ENCODE assay signal across 21 cellular contexts in genomic region chr7:28778781-28779180, GRCh38.
"Had no signal": no experiment of that assay in that cellular context is flagged by ENCODE, and none has a peak within 500 bp of the region (broad histone marks: within the 10 kb centered on the region; RNA-seq: fewer than 3 reads in every experiment).

No MANE protein-coding gene starts in this region.

- H3K27me3 ChIP-seq: heart left ventricle, testis, upper lobe of right lung had no signal

- H3K27ac ChIP-seq: coronary artery, testis, upper lobe of right lung had no signal

- DNase-seq: activated CD4-positive, alpha-beta memory T cell treated with anti-CD3 and anti-CD28 coated beads for 36 hours; activated CD4-positive, alpha-beta T cell treated with anti-CD3 and anti-CD28 coated beads for 1 hour; activated CD8-positive, alpha-beta memory T cell treated with anti-CD3 and anti-CD28 coated beads, Interleukin-2, amount 50 U/mL, for 4 hours; activated naive CD8-positive, alpha-beta T cell treated with anti-CD3 and anti-CD28 coated beads, Interleukin-2, amount 50 U/mL, for 24 hours; activated T-cell treated with anti-CD3 and anti-CD28 coated beads, Interleukin-2, amount 50 U/mL, for 72 hours; caudate nucleus; effector memory CD4-positive, alpha-beta T cell; erythroblast; foreskin melanocyte; heart left ventricle; mucosa of descending colon; naive thymus-derived CD8-positive, alpha-beta T cell; nucleus accumbens; stimulated activated CD4-positive, alpha-beta T cell treated with anti-CD3 and anti-CD28 coated beads, Interleukin-4, amount 100 ng/mL, for 1 hour; stimulated activated CD8-positive, alpha-beta memory T cell treated with anti-CD3 and anti-CD28 coated beads, Interleukin-4, amount 100 ng/mL, for 48 hours; SW 1271; testis; upper lobe of right lung had no signal

- H3K36me3 ChIP-seq: heart left ventricle, upper lobe of right lung had no signal

- H3K9me3 ChIP-seq: heart left ventricle, mucosa of descending colon, testis, upper lobe of right lung had no signal

- H3K4me3 ChIP-seq: coronary artery, heart left ventricle, mucosa of descending colon, testis, upper lobe of right lung had no signal

- H3K27ac Mint-ChIP-seq: activated CD4-positive, alpha-beta memory T cell treated with anti-CD3 and anti-CD28 coated beads for 36 hours; activated naive CD8-positive, alpha-beta T cell treated with anti-CD3 and anti-CD28 coated beads, Interleukin-2, amount 50 U/mL, for 24 hours; activated T-cell treated with anti-CD3 and anti-CD28 coated beads, Interleukin-2, amount 50 U/mL, for 72 hours; naive thymus-derived CD8-positive, alpha-beta T cell; stimulated activated naive CD8-positive, alpha-beta T cell treated with anti-CD3 and anti-CD28 coated beads, Interleukin-15, Interleukin-2, amounts not matched to agents 100 ng/mL and 50 ng/mL, for 24 hours; T-helper 2 cell treated with Interferon-gamma antibody and Interleukin-4, amounts not matched to agents 5 μg/mL and 100 μg/mL, for 36 hours had no signal

- ATAC-seq: activated naive CD8-positive, alpha-beta T cell treated with anti-CD3 and anti-CD28 coated beads, Interleukin-2, amount 50 U/mL, for 24 hours; activated T-cell treated with anti-CD3 and anti-CD28 coated beads, Interleukin-2, amount 50 U/mL, for 72 hours; heart left ventricle; mucosa of descending colon; naive thymus-derived CD8-positive, alpha-beta T cell; upper lobe of right lung had no signal

- H3K4me3 Mint-ChIP-seq: activated CD4-positive, alpha-beta memory T cell treated with anti-CD3 and anti-CD28 coated beads for 36 hours; activated naive CD8-positive, alpha-beta T cell treated with anti-CD3 and anti-CD28 coated beads, Interleukin-2, amount 50 U/mL, for 24 hours; activated T-cell treated with anti-CD3 and anti-CD28 coated beads, Interleukin-2, amount 50 U/mL, for 72 hours; naive thymus-derived CD8-positive, alpha-beta T cell; stimulated activated naive CD8-positive, alpha-beta T cell treated with anti-CD3 and anti-CD28 coated beads, Interleukin-15, Interleukin-2, amounts not matched to agents 100 ng/mL and 50 ng/mL, for 24 hours; T-helper 2 cell treated with Interferon-gamma antibody and Interleukin-4, amounts not matched to agents 5 μg/mL and 100 μg/mL, for 36 hours had no signal

- H3K9me3 Mint-ChIP-seq: activated CD4-positive, alpha-beta memory T cell treated with anti-CD3 and anti-CD28 coated beads for 36 hours; activated naive CD8-positive, alpha-beta T cell treated with anti-CD3 and anti-CD28 coated beads, Interleukin-2, amount 50 U/mL, for 24 hours; naive thymus-derived CD8-positive, alpha-beta T cell; stimulated activated naive CD8-positive, alpha-beta T cell treated with anti-CD3 and anti-CD28 coated beads, Interleukin-15, Interleukin-2, amounts not matched to agents 100 ng/mL and 50 ng/mL, for 24 hours; T-helper 2 cell treated with Interferon-gamma antibody and Interleukin-4, amounts not matched to agents 5 μg/mL and 100 μg/mL, for 36 hours had no signal

- H3K4me1 ChIP-seq: testis, upper lobe of right lung had no signal

- H3K36me3 Mint-ChIP-seq: activated CD4-positive, alpha-beta memory T cell treated with anti-CD3 and anti-CD28 coated beads for 36 hours; naive thymus-derived CD8-positive, alpha-beta T cell had no signal
